ENCODE assay signal across 10 cellular contexts in genomic region chr7:97016392-97017196, GRCh38. TPM values are rescaled to one million over a fixed set of nuclear protein-coding genes. Genes with fewer than 3 reads are reported as not detected.
DNase-seq lines count a peak whose midpoint lies in the region; ATAC-seq, FAIRE-seq and TF ChIP-seq lines count a peak whose summit lies in the region.
"Had no signal": no experiment of that assay in that cellular context is flagged by ENCODE, and none has a peak within 500 bp of the region (broad histone marks: within the 10 kb centered on the region; RNA-seq: fewer than 3 reads in every experiment).

No MANE protein-coding gene starts in this region.

- H3K9me3 Mint-ChIP-seq in CD14-positive monocyte: peaks cover 0 to 36% (median 27%) of the 10 kb centered on the region in 7 donors

- peak overlapping the region in 1 of 2 donors; percentile 79 for H3K4me3 Mint-ChIP-seq in CD14-positive monocyte

- H3K9me3 ChIP-seq in SJSA1 (replicated peaks): no peaks in the 10 kb centered on the region
- H3K9me3 ChIP-seq in kidney (ENCODE audit: control insufficient read depth in 1 of 2, low read length in 2 of 2): no peaks in the 10 kb centered on the region

- peak overlapping the region; percentile 35 for H3K4me3 ChIP-seq in SJSA1
- no peak overlapping the region for H3K4me3 ChIP-seq in kidney (ENCODE audit: low read length in 2 of 2)

- H3K4me1 ChIP-seq in SJSA1 (replicated peaks) (peaks cover 61% of the 10 kb centered on the region), kidney (ENCODE audit: control insufficient read depth in 1 of 2, insufficient read depth in 1 of 2, low read depth in 1 of 2, low read length in 2 of 2) (peaks cover 0 to 3% of the 10 kb centered on the region in 2 donors)

- intact Hi-C loops in kidney (cut with DNase I) (no loop called here), CD14-positive monocyte (cut with micrococcal nuclease) (no loop called here)

- no peak for FAIRE-seq in kidney (lab: Jason Lieb, UNC)

- H3K27ac Mint-ChIP-seq in CD14-positive monocyte: peak overlapping the region in 1 of 7 donors; percentile 26

- peaks cover 0 to 3% of the 10 kb centered on the region in 2 donors for H3K36me3 Mint-ChIP-seq in CD14-positive monocyte

- peaks cover 9% of the 10 kb centered on the region for H3K4me1 Mint-ChIP-seq in CD14-positive monocyte

- peak; percentile 74 for DNase-seq in COLO668 (lab: John Stamatoyannopoulos, UW; ENCODE audit: unreplicated experiment)
- DNase-seq in HuH-7.5 (ENCODE audit: low spot score): peak; percentile 86
- DNase-seq in SJSA1 (ENCODE audit: low read depth in 1 of 2, low spot score in 2 of 2): peak; percentile 87 to 92
- DNase-seq in kidney: peak; percentile 49
- DNase-seq in CD14-positive monocyte (ENCODE audit: low spot score): no peak
- DNase-seq: central memory CD4-positive, alpha-beta T cell had no signal

- H3K36me3 ChIP-seq in SJSA1: peaks cover 20% of the 10 kb centered on the region
- H3K36me3 ChIP-seq in kidney (ENCODE audit: control insufficient read depth in 1 of 2, insufficient read depth in 2 of 2, low read length in 2 of 2): no peaks in the 10 kb centered on the region

- no peak for TF ChIP-seq CTCF in kidney (IDR thresholded peaks at IDR 0.05; ENCODE audit: borderline replicate concordance, extremely low read depth, insufficient read depth)
- no peak for TF ChIP-seq CTCF in CD14-positive monocyte (IDR thresholded peaks at IDR 0.05)

- no peak overlapping the region for H3K9ac ChIP-seq in kidney (ENCODE audit: low read length in 2 of 2)
- H3K9ac ChIP-seq: KMS-11 had no signal

- H3K27me3 Mint-ChIP-seq in CD14-positive monocyte (ENCODE audit: low read depth in 3 of 3): peaks cover 95 to 99% (median 98%) of the 10 kb centered on the region in 3 donors

- ATAC-seq in GM19467 (IDR thresholded peaks at IDR 0.05; ENCODE audit: unreplicated experiment) (no peak), GM21737 (IDR thresholded peaks at IDR 0.05; ENCODE audit: unreplicated experiment) (no peak), GM18870 (IDR thresholded peaks at IDR 0.05; ENCODE audit: unreplicated experiment) (no peak)

- H3K27me3 ChIP-seq in SJSA1 (replicated peaks): no peaks in the 10 kb centered on the region

- H3K27ac ChIP-seq in SJSA1 (peak overlapping the region; percentile 85), kidney (ENCODE audit: low read depth in 2 of 2, low read length in 2 of 2) (no peak overlapping the region)
- H3K27ac ChIP-seq: KMS-11 had no signal

RNA-seq across cellular contexts. Expression of gene DLX5, which starts 8.0 kb away (rescaled TPM):
- total RNA-seq in SJSA1 (2014; rRNA removed; shearing (Covaris generic)): 2.3 and 3.6 TPM in 2 replicates
- 0.82 TPM for total RNA-seq in kidney
- polyA plus RNA-seq in kidney (ENCODE audit: insufficient read depth, low read depth, low replicate concordance): not detected
- not detected for polyA plus RNA-seq in CD14-positive monocyte

RNA-seq across cellular contexts. Expression of gene DLX6, which starts 11.2 kb away (rescaled TPM):
- 1.8 and 3.3 TPM in 2 replicates for total RNA-seq in SJSA1 (2014; rRNA removed; shearing (Covaris generic))
- total RNA-seq in kidney: 0.13 TPM
- polyA plus RNA-seq in kidney (ENCODE audit: insufficient read depth, low read depth, low replicate concordance): not detected
- polyA plus RNA-seq in CD14-positive monocyte: not detected
